Comparison of ENCODE assay signal across 8 cellular contexts in genomic region chr1:145009928-145010327, GRCh38.
DNase-seq lines count a peak whose midpoint lies in the region; ATAC-seq, FAIRE-seq and TF ChIP-seq lines count a peak whose summit lies in the region.
"Not testable (repeated sequence)": the region's sequence is repeated elsewhere in the genome, so short reads cannot be mapped to it uniquely, and the experiment has no call there.

No MANE protein-coding gene starts in this region.

- H3K4me3 Mint-ChIP-seq in activated CD4-positive, alpha-beta T cell treated with anti-CD3 and anti-CD28 coated beads for 36 hours, result peak overlapping the region; percentile 57
- H3K4me3 Mint-ChIP-seq in activated T-helper 17 cell treated with anti-CD3 and anti-CD28 coated beads, Interleukin-2, amount 50 U/mL, for 72 hours, result peak overlapping the region; percentile 46
- H3K4me3 Mint-ChIP-seq in natural killer cell treated with Interleukin-12 subunit alpha and Interleukin-12 subunit beta and Interleukin-15 and Interleukin-18, amount 100 ng/mL, for 72 hours, result peak overlapping the region; percentile 73

- TF ChIP-seq EP300 in K562 (IDR thresholded peaks at IDR 0.05; ENCODE audit: low read length), result not testable (repeated sequence)

- FAIRE-seq in GM12891 (lab: Jason Lieb, UNC), result peak; percentile 16
- peak; percentile 84 for FAIRE-seq in K562 (lab: Jason Lieb, UNC)

- H2AFZ ChIP-seq in OCI-LY1 (ENCODE audit: low read length); K562 (ENCODE audit: low read depth, low read length): not testable (repeated sequence)

- POLR2A ChIA-PET in activated CD4-positive, alpha-beta T cell treated with anti-CD3 and anti-CD28 coated beads for 36 hours (lab: Charles Lee); K562 (lab: Yijun Ruan, JAX): not testable (repeated sequence)

- H3K9me3 ChIP-seq in OCI-LY1 (ENCODE audit: low read length); K562 (replicated peaks; ENCODE audit: control insufficient read depth, insufficient read depth, low read depth, low read length); right cardiac atrium (ENCODE audit: control insufficient read depth, low read length); upper lobe of right lung: not testable (repeated sequence)

- TF ChIP-seq RAD21 in K562 (CRISPR knock-in tag; conservative IDR thresholded peaks at IDR 0.05 in 1 of 2, IDR thresholded peaks at IDR 0.05 in 1 of 2), result not testable (repeated sequence)

- peak overlapping the region; percentile 46; the same call in 1 of the 2 replicates for H3K4me2 ChIP-seq in OCI-LY1 (ENCODE audit: low read length)
- not testable (repeated sequence) for H3K4me2 ChIP-seq in K562 (ENCODE audit: insufficient read depth, low read length)

- not testable (repeated sequence) for H3K9ac ChIP-seq in OCI-LY1 (ENCODE audit: low read length); K562 (ENCODE audit: insufficient read depth in 1 of 2, low read depth in 2 of 2, low read length in 2 of 2)

- TF ChIP-seq CTCF in OCI-LY1 (IDR thresholded peaks at IDR 0.05; ENCODE audit: low read length); K562 (IDR thresholded peaks at IDR 0.05 in 2 of 3, conservative IDR thresholded peaks at IDR 0.05 in 1 of 3; ENCODE audit: insufficient read depth in 2 of 3, low read depth in 1 of 3, low read length in 3 of 3); upper lobe of right lung (IDR thresholded peaks at IDR 0.05): not testable (repeated sequence)

- H3K27me3 ChIP-seq in OCI-LY1 (ENCODE audit: insufficient read depth, low read length); K562 (ENCODE audit: control insufficient read depth in 2 of 2, insufficient read depth in 2 of 2, low read length in 2 of 2); right cardiac atrium (ENCODE audit: control insufficient read depth, insufficient read depth); upper lobe of right lung: not testable (repeated sequence)

- H3K27ac ChIP-seq in OCI-LY1 (ENCODE audit: low read depth, low read length, poor library complexity, severe bottlenecking); K562 (ENCODE audit: extremely low read depth, low read depth, low read length); right cardiac atrium (ENCODE audit: low read length); upper lobe of right lung: not testable (repeated sequence)

- ATAC-seq in activated CD4-positive, alpha-beta T cell treated with anti-CD3 and anti-CD28 coated beads for 36 hours, result peak; percentile 69
- peak; percentile 67 for ATAC-seq in activated T-helper 17 cell treated with anti-CD3 and anti-CD28 coated beads, Interleukin-2, amount 50 U/mL, for 72 hours (replicated peaks)
- ATAC-seq in K562, result peak; percentile 77
- ATAC-seq in right cardiac atrium, result peak; percentile 41 to 81
- peak; percentile 50 to 69 for ATAC-seq in natural killer cell treated with Interleukin-12 subunit alpha and Interleukin-12 subunit beta and Interleukin-15 and Interleukin-18, amount 100 ng/mL, for 72 hours
- peak; percentile 53 for ATAC-seq in upper lobe of right lung

- not testable (repeated sequence) for H3K9me1 ChIP-seq in K562 (ENCODE audit: control insufficient read depth, insufficient read depth, low read length)

- not testable (repeated sequence) for H3F3A ChIP-seq in OCI-LY1 (ENCODE audit: insufficient read depth, low read length)

- DNase-seq in GM12891 (ENCODE audit: insufficient read length, low spot score); activated CD4-positive, alpha-beta T cell treated with anti-CD3 and anti-CD28 coated beads for 36 hours; K562 (ENCODE audit: extremely low read depth in 1 of 4, low spot score in 3 of 4); right cardiac atrium; natural killer cell treated with Interleukin-12 subunit alpha and Interleukin-12 subunit beta and Interleukin-15 and Interleukin-18, amount 100 ng/mL, for 72 hours (ENCODE audit: low spot score); upper lobe of right lung: not testable (repeated sequence)

- H3K4me1 Mint-ChIP-seq in activated CD4-positive, alpha-beta T cell treated with anti-CD3 and anti-CD28 coated beads for 36 hours; activated T-helper 17 cell treated with anti-CD3 and anti-CD28 coated beads, Interleukin-2, amount 50 U/mL, for 72 hours; natural killer cell treated with Interleukin-12 subunit alpha and Interleukin-12 subunit beta and Interleukin-15 and Interleukin-18, amount 100 ng/mL, for 72 hours (ENCODE audit: low read depth in 2 of 2): not testable (repeated sequence)

- BruUV-seq in K562 (replicated peaks; lab: Mats Ljungman, UMichigan), result not testable (repeated sequence)

- H3K27me3 Mint-ChIP-seq in activated CD4-positive, alpha-beta T cell treated with anti-CD3 and anti-CD28 coated beads for 36 hours; activated T-helper 17 cell treated with anti-CD3 and anti-CD28 coated beads, Interleukin-2, amount 50 U/mL, for 72 hours; natural killer cell treated with Interleukin-12 subunit alpha and Interleukin-12 subunit beta and Interleukin-15 and Interleukin-18, amount 100 ng/mL, for 72 hours: not testable (repeated sequence)

- WGBS in K562 (ENCODE audit: insufficient coverage, low coverage, missing lambda C conversion rate), result 0% methylated on average over 2 of the region's 3 CpGs
- WGBS in right cardiac atrium, result 19% methylated on average over 3 of the region's 3 CpGs

- H4K20me1 ChIP-seq in OCI-LY1 (ENCODE audit: insufficient read depth, low read length); K562 (replicated peaks; ENCODE audit: control insufficient read depth, insufficient read depth, low read length): not testable (repeated sequence)

- CTCF ChIA-PET in activated CD4-positive, alpha-beta T cell treated with anti-CD3 and anti-CD28 coated beads for 36 hours (lab: Charles Lee); K562 (lab: Yijun Ruan, JAX; ENCODE audit: low intra/inter-chr PET ratio): not testable (repeated sequence)

- in situ Hi-C loops in K562 (cut with MboI), result not testable (repeated sequence)

- H3K27ac Mint-ChIP-seq in activated CD4-positive, alpha-beta T cell treated with anti-CD3 and anti-CD28 coated beads for 36 hours; activated T-helper 17 cell treated with anti-CD3 and anti-CD28 coated beads, Interleukin-2, amount 50 U/mL, for 72 hours; natural killer cell treated with Interleukin-12 subunit alpha and Interleukin-12 subunit beta and Interleukin-15 and Interleukin-18, amount 100 ng/mL, for 72 hours: not testable (repeated sequence)

- H3K36me3 Mint-ChIP-seq in activated CD4-positive, alpha-beta T cell treated with anti-CD3 and anti-CD28 coated beads for 36 hours (ENCODE audit: low read depth); activated T-helper 17 cell treated with anti-CD3 and anti-CD28 coated beads, Interleukin-2, amount 50 U/mL, for 72 hours (ENCODE audit: low read depth); natural killer cell treated with Interleukin-12 subunit alpha and Interleukin-12 subunit beta and Interleukin-15 and Interleukin-18, amount 100 ng/mL, for 72 hours: not testable (repeated sequence)

- intact Hi-C loops in activated CD4-positive, alpha-beta T cell treated with anti-CD3 and anti-CD28 coated beads for 36 hours (cut with DNase I, micrococcal nuclease); K562 (cut with micrococcal nuclease); right cardiac atrium (cut with DNase I); upper lobe of right lung (cut with DNase I): not testable (repeated sequence)

- H3K36me3 ChIP-seq in OCI-LY1 (ENCODE audit: insufficient read depth, low read length); K562 (ENCODE audit: control insufficient read depth, insufficient read depth, low read length); upper lobe of right lung: not testable (repeated sequence)

- H3K9me3 Mint-ChIP-seq in activated CD4-positive, alpha-beta T cell treated with anti-CD3 and anti-CD28 coated beads for 36 hours (ENCODE audit: low read depth); activated T-helper 17 cell treated with anti-CD3 and anti-CD28 coated beads, Interleukin-2, amount 50 U/mL, for 72 hours; natural killer cell treated with Interleukin-12 subunit alpha and Interleukin-12 subunit beta and Interleukin-15 and Interleukin-18, amount 100 ng/mL, for 72 hours: not testable (repeated sequence)

- TF ChIP-seq POLR2A in GM12891 (IDR thresholded peaks at IDR 0.05; ENCODE audit: low read depth, low read length); K562 (conservative IDR thresholded peaks at IDR 0.05): not testable (repeated sequence)

- not testable (repeated sequence) for H3K79me2 ChIP-seq in OCI-LY1 (ENCODE audit: insufficient read depth, low read length); K562 (ENCODE audit: control insufficient read depth, insufficient read depth, low read length)

- not testable (repeated sequence) for H3K4me1 ChIP-seq in OCI-LY1 (ENCODE audit: insufficient read depth, low read length, severe bottlenecking); K562 (replicated peaks in 1 of 2; ENCODE audit: control insufficient read depth in 2 of 2, insufficient read depth in 2 of 2, low read length in 2 of 2); right cardiac atrium (ENCODE audit: control insufficient read depth, insufficient read depth, low read length); upper lobe of right lung

- not testable (repeated sequence) for H3K4me3 ChIP-seq in OCI-LY1 (ENCODE audit: low read depth, low read length, poor library complexity, severe bottlenecking); K562; right cardiac atrium (ENCODE audit: low read length); upper lobe of right lung

- H3K9me2 ChIP-seq in OCI-LY1 (ENCODE audit: low read depth, low read length), result not testable (repeated sequence)
